23 cellular contexts compared by ENCODE assay signal in genomic region chr10:11761431-11761830, GRCh38. TPM values are rescaled to one million over a fixed set of nuclear protein-coding genes. Genes with fewer than 3 reads are reported as not detected.
DNase-seq lines count a peak whose midpoint lies in the region; ATAC-seq, FAIRE-seq and TF ChIP-seq lines count a peak whose summit lies in the region.
"Had no signal": no experiment of that assay in that cellular context is flagged by ENCODE, and none has a peak within 500 bp of the region (broad histone marks: within the 10 kb centered on the region; RNA-seq: fewer than 3 reads in every experiment).

No MANE protein-coding gene starts in this region.

- ATAC-seq in HepG2 (no peak), right lobe of liver (no peak), upper lobe of right lung (no peak), GM19455 (IDR thresholded peaks at IDR 0.05; ENCODE audit: unreplicated experiment) (no peak)
- ATAC-seq: A549 had no signal

- no peak overlapping the region for H2AFZ ChIP-seq in HepG2 (ENCODE audit: low read length)
- H2AFZ ChIP-seq: GM23248 had no signal

- TF ChIP-seq CTCF in HepG2 (CRISPR knock-in tag; IDR thresholded peaks at IDR 0.05) = no peak
- TF ChIP-seq CTCF in right lobe of liver (IDR thresholded peaks at IDR 0.05) = no peak
- no peak for TF ChIP-seq CTCF in upper lobe of right lung (IDR thresholded peaks at IDR 0.05)

- POLR2A ChIA-PET in HepG2 (lab: Yijun Ruan, JAX) = no interaction called here

- in situ Hi-C loops in HepG2 (cut with HindIII; ENCODE audit: extremely low pct_ligation_motif_present, low pct_unique_long_range_greater_than_20kb) = no loop called here

- peaks cover 7 to 49% of the 10 kb centered on the region in 2 experiments; a peak in 3 of 5 replicates for H3K27me3 ChIP-seq in HepG2 (ENCODE audit: control insufficient read depth in 1 of 2, insufficient read depth in 2 of 2, low read length in 2 of 2)
- H3K27me3 ChIP-seq in right lobe of liver = no peaks in the 10 kb centered on the region
- H3K27me3 ChIP-seq in upper lobe of right lung = no peaks in the 10 kb centered on the region
- H3K27me3 ChIP-seq: BE2C; BLaER1 treated with 17β-estradiol and CSF1 and Interleukin-3, amounts not matched to agents 10 nM and 100 nM had no signal

- intact Hi-C loops in HepG2 (cut with micrococcal nuclease; ENCODE audit: unreplicated experiment) (no loop called here), right lobe of liver (cut with DNase I) (no loop called here), upper lobe of right lung (cut with DNase I) (no loop called here)

- H4K20me1 ChIP-seq in HepG2 (ENCODE audit: insufficient read depth, low read length) = no peaks in the 10 kb centered on the region

- WGBS in HepG2 (ENCODE audit: low lambda C conversion rate) = 60% methylated on average over 5 of the region's 6 CpGs
- whole genome bisulfite sequencing in right lobe of liver (ENCODE audit: insufficient coverage, low coverage, low lambda C conversion rate, missing lambda C conversion rate) = no CpG with 5 or more reads among the region's 6 CpGs

- H3K4me1 ChIP-seq in HepG2 (ENCODE audit: insufficient read depth, low read length) (peaks cover 57% of the 10 kb centered on the region), right lobe of liver (peaks cover 0 to 15% (median 10%) of the 10 kb centered on the region in 4 donors), upper lobe of right lung (peaks cover 17% of the 10 kb centered on the region)
- H3K4me1 ChIP-seq: A549 had no signal

- CTCF ChIA-PET in HepG2 (lab: Yijun Ruan, JAX; ENCODE audit: low intra/inter-chr PET ratio, low total read pairs) = no interaction called here

- no peak for TF ChIP-seq RAD21 in HepG2 (CRISPR knock-in tag; IDR thresholded peaks at IDR 0.05)

- no TSS peak for BruUV-seq in HepG2 (replicated peaks; lab: Mats Ljungman, UMichigan)

- no peak overlapping the region for H3K27ac ChIP-seq in HepG2 (ENCODE audit: extremely low read length, insufficient read depth, low read length)
- H3K27ac ChIP-seq in right lobe of liver = no peak overlapping the region
- no peak overlapping the region for H3K27ac ChIP-seq in upper lobe of right lung
- H3K27ac ChIP-seq: A549; BLaER1 treated with 17β-estradiol and CSF1 and Interleukin-3, amounts not matched to agents 10 nM and 100 nM; GM23248 had no signal

- H3K4me2 ChIP-seq in HepG2 (ENCODE audit: low read depth, low read length) = no peak overlapping the region
- H3K4me2 ChIP-seq: A549 had no signal

- TF ChIP-seq POLR2A in HepG2 (IDR thresholded peaks at IDR 0.05; ENCODE audit: insufficient read depth in 1 of 2, low read depth in 2 of 2, low read length in 2 of 2) (no peak), right lobe of liver (IDR thresholded peaks at IDR 0.05) (no peak)

- TF ChIP-seq EP300 in HepG2 (IDR thresholded peaks at IDR 0.05; ENCODE audit: low read depth in 2 of 2, low read length in 2 of 2) (no peak), HepG2 (CRISPR knock-in tag; IDR thresholded peaks at IDR 0.05; ENCODE audit: borderline replicate concordance) (no peak)

- DNase-seq in HepG2 (ENCODE audit: low spot score) = no peak
- DNase-seq in right lobe of liver = no peak
- DNase-seq in mesenteric fat pad (ENCODE audit: low spot score) = peak; percentile 64
- peak; percentile 25 for DNase-seq in upper lobe of right lung
- no peak for DNase-seq in DMS79 (lab: John Stamatoyannopoulos, UW)
- DNase-seq: 8988T; ACHN; AML-193; BE2C; CD4-positive, alpha-beta T cell; CD8-positive, alpha-beta memory T cell; DMS 273 treated with DMSO at 0.1 percent for 48 hours; DMS79 treated with DMSO at 0.1 percent for 48 hours; GF-D8; H7; HCEC 1CT had no signal

- no peaks in the 10 kb centered on the region for H3K36me3 ChIP-seq in HepG2 (replicated peaks in 1 of 2; ENCODE audit: control insufficient read depth in 1 of 2, insufficient read depth in 2 of 2, low read length in 2 of 2)
- H3K36me3 ChIP-seq in right lobe of liver = peaks cover 0 to 43% (median 17%) of the 10 kb centered on the region in 4 donors
- H3K36me3 ChIP-seq in upper lobe of right lung = peaks cover 55% of the 10 kb centered on the region
- H3K36me3 ChIP-seq: BE2C had no signal

- no peak overlapping the region for H3K9ac ChIP-seq in HepG2 (ENCODE audit: insufficient read depth, low read depth, low read length)
- H3K9ac ChIP-seq: BLaER1 treated with 17β-estradiol and CSF1 and Interleukin-3, amounts not matched to agents 10 nM and 100 nM; GM23248 had no signal

- FAIRE-seq in HepG2 (lab: Jason Lieb, UNC) = no peak
- FAIRE-seq: A549, D721Med, GM12891, H1 had no signal

- H3K9me3 ChIP-seq in HepG2 (ENCODE audit: low read length) (no peaks in the 10 kb centered on the region), right lobe of liver (no peaks in the 10 kb centered on the region), upper lobe of right lung (no peaks in the 10 kb centered on the region)
- H3K9me3 ChIP-seq: A549; BE2C; BLaER1 treated with 17β-estradiol and CSF1 and Interleukin-3, amounts not matched to agents 10 nM and 100 nM had no signal

- no peaks in the 10 kb centered on the region for H3K79me2 ChIP-seq in HepG2 (ENCODE audit: insufficient read depth, low read length)

- H3K4me3 ChIP-seq in HepG2 (replicated peaks in 1 of 3; ENCODE audit: insufficient read depth in 1 of 3, low read depth in 2 of 3, low read length in 3 of 3) (no peak overlapping the region), right lobe of liver (no peak overlapping the region), upper lobe of right lung (no peak overlapping the region)
- H3K4me3 ChIP-seq: A549; BLaER1 treated with 17β-estradiol and CSF1 and Interleukin-3, amounts not matched to agents 10 nM and 100 nM; GM23248 had no signal

TF ChIP-seq in HepG2, 621 proteins besides CTCF, POLR2A, EP300 and RAD21 (continues in another document):
- TF ChIP-seq ZBTB33 (CRISPR knock-in tag; IDR thresholded peaks at IDR 0.05) = peak; percentile 31; the same call in 1 of the 2 replicates
- no peak for TF ChIP-seq ZNF556 (CRISPR knock-in tag; IDR thresholded peaks at IDR 0.05; ENCODE audit: borderline replicate concordance)
- TF ChIP-seq, protein P1, sequence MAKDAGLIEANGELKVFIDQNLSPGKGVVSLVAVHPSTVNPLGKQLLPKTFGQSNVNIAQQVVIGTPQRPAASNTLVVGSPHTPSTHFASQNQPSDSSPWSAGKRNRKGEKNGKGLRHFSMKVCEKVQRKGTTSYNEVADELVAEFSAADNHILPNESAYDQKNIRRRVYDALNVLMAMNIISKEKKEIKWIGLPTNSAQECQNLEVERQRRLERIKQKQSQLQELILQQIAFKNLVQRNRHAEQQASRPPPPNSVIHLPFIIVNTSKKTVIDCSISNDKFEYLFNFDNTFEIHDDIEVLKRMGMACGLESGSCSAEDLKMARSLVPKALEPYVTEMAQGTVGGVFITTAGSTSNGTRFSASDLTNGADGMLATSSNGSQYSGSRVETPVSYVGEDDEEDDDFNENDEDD (CRISPR knock-in tag; IDR thresholded peaks at IDR 0.05; ENCODE audit: borderline replicate concordance) = no peak

RNA-seq across cellular contexts. Expression of gene ECHDC3, which starts 19.2 kb away (rescaled TPM):
- total RNA-seq in HepG2 (2016; rRNA removed; fragmentation: Illumina TruSeq; extraction: Trizol) = not detected in 2 replicates
- total RNA-seq in HepG2 (2016; cell fraction: cytosol; rRNA removed; fragmentation: Illumina TruSeq; extraction: Trizol; ENCODE audit: low read depth) = not detected in 2 replicates
- 0.13 TPM in 1 of 2 replicates, not detected in the other for total RNA-seq in HepG2 (2016; cell fraction: insoluble cytoplasmic fraction; rRNA removed; fragmentation: Illumina TruSeq; extraction: Trizol)
- not detected in 2 replicates for total RNA-seq in HepG2 (2016; cell fraction: membrane; rRNA removed; fragmentation: Illumina TruSeq; extraction: Trizol)
- total RNA-seq in HepG2 (2016; cell fraction: nucleus; rRNA removed; fragmentation: Illumina TruSeq; extraction: Trizol) = not detected in 2 replicates
- polyA plus RNA-seq in HepG2 (2011; rRNA removed) = not detected in 2 replicates
- polyA plus RNA-seq in HepG2 (2011; cell fraction: cytosol; rRNA removed) = not detected in 2 replicates
- not detected in 2 replicates for polyA plus RNA-seq in HepG2 (2011; cell fraction: nucleus; rRNA removed)
- not detected in 2 replicates for polyA plus RNA-seq in HepG2 (2012)
- not detected in 2 replicates for polyA plus RNA-seq in HepG2 (2016; cell fraction: cytosol; fragmentation: Illumina TruSeq; extraction: Trizol; ENCODE audit: low read depth)
- polyA plus RNA-seq in HepG2 (2016; cell fraction: insoluble cytoplasmic fraction; fragmentation: Illumina TruSeq; extraction: Trizol; ENCODE audit: low read depth) = not detected in 2 replicates
- polyA plus RNA-seq in HepG2 (2016; cell fraction: membrane; fragmentation: Illumina TruSeq; extraction: Trizol; ENCODE audit: low read depth) = not detected in 2 replicates
- not detected in 2 replicates for polyA plus RNA-seq in HepG2 (2016; cell fraction: nucleus; fragmentation: Illumina TruSeq; extraction: Trizol; ENCODE audit: insufficient read depth, low read depth)
- 2.3 TPM in 1 of 2 replicates, not detected in the other for polyA minus RNA-seq in HepG2 (2011; rRNA and poly(A)+ RNA removed; ENCODE audit: low replicate concordance)
- not detected in 2 replicates for polyA minus RNA-seq in HepG2 (2011; cell fraction: cytosol; rRNA and poly(A)+ RNA removed)
- not detected in 2 replicates for polyA minus RNA-seq in HepG2 (2011; cell fraction: nucleus; rRNA and poly(A)+ RNA removed)
- total RNA-seq in right lobe of liver = 100 to 1,000 TPM in 5 of 6 experiments, 10 to 100 TPM in 1; 85.0 to 304 (median 130) TPM
- 161 TPM for total RNA-seq in mesenteric fat pad
- 39.4 TPM for total RNA-seq in upper lobe of right lung

Comparison
In these comparisons a context has a peak if more than half of its experiments do, and no peak if none do; other contexts are left out.
1. RNA of gene ECHDC3, which starts 19.2 kb away (total RNA-seq): 161 TPM in mesenteric fat pad (single experiment), 85.0 to 304 TPM in right lobe of liver and 39.4 TPM in upper lobe of right lung (single experiment); 0.13 TPM in HepG2; every median in the first group is over 10 times any median in the second.
2. DNase-seq: peak in mesenteric fat pad (single experiment) and upper lobe of right lung (single experiment); none in HepG2 (single experiment), right lobe of liver (0 of 3) and DMS79 (single experiment).